In genomic region chr2:203779477-203780073, GRCh38 we compare ENCODE assay signal across 6 cellular contexts.
DNase-seq lines count a peak whose midpoint lies in the region; ATAC-seq, FAIRE-seq and TF ChIP-seq lines count a peak whose summit lies in the region.
"Not testable (repeated sequence)": the region's sequence is repeated elsewhere in the genome, so short reads cannot be mapped to it uniquely, and the experiment has no call there.

No MANE protein-coding gene starts in this region.

- not testable (repeated sequence) for TF ChIP-seq EP300 in HepG2 (IDR thresholded peaks at IDR 0.05; ENCODE audit: low read depth in 2 of 2, low read length in 2 of 2); HepG2 (CRISPR knock-in tag; IDR thresholded peaks at IDR 0.05; ENCODE audit: borderline replicate concordance)

- in situ Hi-C loops in HepG2 (cut with HindIII; ENCODE audit: extremely low pct_ligation_motif_present, low pct_unique_long_range_greater_than_20kb) = loop anchor here (5.0 kb wide), 1 partner anchor 132 kb away; no protein-coding TSS in a partner anchor

- H3K4me3 ChIP-seq in DND-41 (ENCODE audit: low read depth in 1 of 2, low read length in 2 of 2); HepG2 (replicated peaks in 1 of 3; ENCODE audit: insufficient read depth in 1 of 3, low read depth in 2 of 3, low read length in 3 of 3): not testable (repeated sequence)

- peaks cover 14% of the 10 kb centered on the region; the same call in 1 of the 2 replicates for H3K4me1 ChIP-seq in DND-41 (ENCODE audit: insufficient read depth, low read length)
- H3K4me1 ChIP-seq in HepG2 (ENCODE audit: insufficient read depth, low read length) = peaks cover 39% of the 10 kb centered on the region

- H3K9ac ChIP-seq in DND-41 (ENCODE audit: low read depth, low read length); HepG2 (ENCODE audit: insufficient read depth, low read depth, low read length): not testable (repeated sequence)

- H3K27ac Mint-ChIP-seq in activated CD4-positive, alpha-beta T cell treated with anti-CD3 and anti-CD28 coated beads, Interleukin-2, amount 10 ng/mL, durations not matched to agents 24 days and 14 days = peak overlapping the region; percentile 20
- peak overlapping the region; percentile 21 for H3K27ac Mint-ChIP-seq in activated CD8-positive, alpha-beta memory T cell treated with anti-CD3 and anti-CD28 coated beads, Interleukin-2, amount 10 ng/mL, durations not matched to agents 7 days and 5 days
- H3K27ac Mint-ChIP-seq in activated naive CD8-positive, alpha-beta T cell treated with anti-CD3 and anti-CD28 coated beads, Interleukin-2, amount 10 ng/mL, durations not matched to agents 7 days and 5 days = not testable (repeated sequence)
- H3K27ac Mint-ChIP-seq in nephron progenitor cell = peak overlapping the region; percentile 88

- CTCF ChIA-PET in activated CD8-positive, alpha-beta memory T cell treated with anti-CD3 and anti-CD28 coated beads, Interleukin-2, amount 10 ng/mL, durations not matched to agents 7 days and 5 days (lab: Charles Lee) = interaction anchor here (0.7 to 1.0 kb wide), 2 partner anchors 34 to 83 kb away, joined by 4 read pairs; no protein-coding TSS in a partner anchor
- CTCF ChIA-PET in HepG2 (lab: Yijun Ruan, JAX; ENCODE audit: low intra/inter-chr PET ratio, low total read pairs) = not testable (repeated sequence)

- POLR2A ChIA-PET in activated naive CD8-positive, alpha-beta T cell treated with anti-CD3 and anti-CD28 coated beads, Interleukin-2, amount 10 ng/mL, durations not matched to agents 7 days and 5 days (lab: Charles Lee) = interaction anchor here (0.6 to 1.7 kb wide), 3 partner anchors 58 to 107 kb away, joined by 3 to 8 read pairs (median 4); no protein-coding TSS in a partner anchor
- POLR2A ChIA-PET in HepG2 (lab: Yijun Ruan, JAX) = interaction anchor here (1.3 kb wide), 1 partner anchor 40 kb away, joined by 3 read pairs; no protein-coding TSS in a partner anchor

- not testable (repeated sequence) for TF ChIP-seq POLR2A in HepG2 (IDR thresholded peaks at IDR 0.05; ENCODE audit: insufficient read depth in 1 of 2, low read depth in 2 of 2, low read length in 2 of 2)

- BruUV-seq in HepG2 (replicated peaks; lab: Mats Ljungman, UMichigan) = not testable (repeated sequence)

- H3K4me3 Mint-ChIP-seq in activated CD4-positive, alpha-beta T cell treated with anti-CD3 and anti-CD28 coated beads, Interleukin-2, amount 10 ng/mL, durations not matched to agents 24 days and 14 days; activated CD8-positive, alpha-beta memory T cell treated with anti-CD3 and anti-CD28 coated beads, Interleukin-2, amount 10 ng/mL, durations not matched to agents 7 days and 5 days; activated naive CD8-positive, alpha-beta T cell treated with anti-CD3 and anti-CD28 coated beads, Interleukin-2, amount 10 ng/mL, durations not matched to agents 7 days and 5 days; nephron progenitor cell: not testable (repeated sequence)

- H3K27me3 Mint-ChIP-seq in activated CD4-positive, alpha-beta T cell treated with anti-CD3 and anti-CD28 coated beads, Interleukin-2, amount 10 ng/mL, durations not matched to agents 24 days and 14 days; activated CD8-positive, alpha-beta memory T cell treated with anti-CD3 and anti-CD28 coated beads, Interleukin-2, amount 10 ng/mL, durations not matched to agents 7 days and 5 days; activated naive CD8-positive, alpha-beta T cell treated with anti-CD3 and anti-CD28 coated beads, Interleukin-2, amount 10 ng/mL, durations not matched to agents 7 days and 5 days; nephron progenitor cell (ENCODE audit: low read depth, poor library complexity): not testable (repeated sequence)

- not testable (repeated sequence) for H3K27me3 ChIP-seq in DND-41 (ENCODE audit: insufficient read depth, low read length, poor library complexity); HepG2 (ENCODE audit: control insufficient read depth in 1 of 2, insufficient read depth in 2 of 2, low read length in 2 of 2)

- H3K79me2 ChIP-seq in DND-41 (ENCODE audit: insufficient read depth, low read length); HepG2 (ENCODE audit: insufficient read depth, low read length): not testable (repeated sequence)

- not testable (repeated sequence) for ATAC-seq in DND-41 (ENCODE audit: insufficient read depth, low read depth); activated CD8-positive, alpha-beta memory T cell treated with anti-CD3 and anti-CD28 coated beads, Interleukin-2, amount 10 ng/mL, durations not matched to agents 7 days and 5 days; HepG2
- peak; percentile 61 for ATAC-seq in activated naive CD8-positive, alpha-beta T cell treated with anti-CD3 and anti-CD28 coated beads, Interleukin-2, amount 10 ng/mL, durations not matched to agents 7 days and 5 days (ENCODE audit: low read depth)

- 92% methylated on average over 4 of the region's 4 CpGs for WGBS in HepG2 (ENCODE audit: low lambda C conversion rate)

- not testable (repeated sequence) for TF ChIP-seq RAD21 in HepG2 (CRISPR knock-in tag; IDR thresholded peaks at IDR 0.05)

- not testable (repeated sequence) for H2AFZ ChIP-seq in DND-41 (ENCODE audit: low read depth, low read length); HepG2 (ENCODE audit: low read length)

- not testable (repeated sequence) for H3K36me3 ChIP-seq in DND-41 (ENCODE audit: insufficient read depth, low read length); HepG2 (replicated peaks in 1 of 2; ENCODE audit: control insufficient read depth in 1 of 2, insufficient read depth in 2 of 2, low read length in 2 of 2)

- H3K9me3 Mint-ChIP-seq in activated CD4-positive, alpha-beta T cell treated with anti-CD3 and anti-CD28 coated beads, Interleukin-2, amount 10 ng/mL, durations not matched to agents 24 days and 14 days; activated CD8-positive, alpha-beta memory T cell treated with anti-CD3 and anti-CD28 coated beads, Interleukin-2, amount 10 ng/mL, durations not matched to agents 7 days and 5 days (ENCODE audit: low read depth); activated naive CD8-positive, alpha-beta T cell treated with anti-CD3 and anti-CD28 coated beads, Interleukin-2, amount 10 ng/mL, durations not matched to agents 7 days and 5 days: not testable (repeated sequence)
- H3K9me3 Mint-ChIP-seq in nephron progenitor cell = peaks cover 13% of the 10 kb centered on the region

- not testable (repeated sequence) for FAIRE-seq in HepG2 (lab: Jason Lieb, UNC)

- peaks cover 23% of the 10 kb centered on the region for H3K36me3 Mint-ChIP-seq in activated CD4-positive, alpha-beta T cell treated with anti-CD3 and anti-CD28 coated beads, Interleukin-2, amount 10 ng/mL, durations not matched to agents 24 days and 14 days (ENCODE audit: low read depth)
- peaks cover 11% of the 10 kb centered on the region for H3K36me3 Mint-ChIP-seq in activated CD8-positive, alpha-beta memory T cell treated with anti-CD3 and anti-CD28 coated beads, Interleukin-2, amount 10 ng/mL, durations not matched to agents 7 days and 5 days
- H3K36me3 Mint-ChIP-seq in activated naive CD8-positive, alpha-beta T cell treated with anti-CD3 and anti-CD28 coated beads, Interleukin-2, amount 10 ng/mL, durations not matched to agents 7 days and 5 days = peaks cover 12% of the 10 kb centered on the region
- not testable (repeated sequence) for H3K36me3 Mint-ChIP-seq in nephron progenitor cell (ENCODE audit: low read depth)

- peak overlapping the region; percentile 15; the same call in 1 of the 2 replicates for H3K27ac ChIP-seq in DND-41 (ENCODE audit: low read length)
- not testable (repeated sequence) for H3K27ac ChIP-seq in HepG2 (ENCODE audit: extremely low read length, insufficient read depth, low read length)

- not testable (repeated sequence) for DNase-seq in DND-41; activated CD8-positive, alpha-beta memory T cell treated with anti-CD3 and anti-CD28 coated beads, Interleukin-2, amount 10 ng/mL, durations not matched to agents 7 days and 5 days; activated naive CD8-positive, alpha-beta T cell treated with anti-CD3 and anti-CD28 coated beads, Interleukin-2, amount 10 ng/mL, durations not matched to agents 7 days and 5 days; HepG2 (ENCODE audit: low spot score); nephron progenitor cell
- peak; percentile 64 for DNase-seq in activated CD4-positive, alpha-beta T cell treated with anti-CD3 and anti-CD28 coated beads, Interleukin-2, amount 10 ng/mL, durations not matched to agents 24 days and 14 days

- not testable (repeated sequence) for TF ChIP-seq CTCF in DND-41 (IDR thresholded peaks at IDR 0.05; ENCODE audit: borderline replicate concordance, extremely low read depth, low read length, poor library complexity, severe bottlenecking); HepG2 (CRISPR knock-in tag; IDR thresholded peaks at IDR 0.05); nephron progenitor cell (IDR thresholded peaks at IDR 0.05)

- not testable (repeated sequence) for H3K4me2 ChIP-seq in DND-41 (ENCODE audit: insufficient read depth, low read length); HepG2 (ENCODE audit: low read depth, low read length)

- not testable (repeated sequence) for H4K20me1 ChIP-seq in DND-41 (ENCODE audit: insufficient read depth, low read length); HepG2 (ENCODE audit: insufficient read depth, low read length)

- intact Hi-C loops in activated CD4-positive, alpha-beta T cell treated with anti-CD3 and anti-CD28 coated beads, Interleukin-2, amount 10 ng/mL, durations not matched to agents 24 days and 14 days (cut with micrococcal nuclease) = loop anchor here (5.0 kb wide), 1 partner anchor 122 kb away; no protein-coding TSS in a partner anchor
- intact Hi-C loops in HepG2 (cut with micrococcal nuclease; ENCODE audit: unreplicated experiment) = loop anchor here (5.0 kb wide), 1 partner anchor 67 kb away; no protein-coding TSS in a partner anchor

- H3K4me1 Mint-ChIP-seq in activated CD4-positive, alpha-beta T cell treated with anti-CD3 and anti-CD28 coated beads, Interleukin-2, amount 10 ng/mL, durations not matched to agents 24 days and 14 days = peaks cover 42% of the 10 kb centered on the region
- H3K4me1 Mint-ChIP-seq in activated CD8-positive, alpha-beta memory T cell treated with anti-CD3 and anti-CD28 coated beads, Interleukin-2, amount 10 ng/mL, durations not matched to agents 7 days and 5 days = peaks cover 28% of the 10 kb centered on the region
- peaks cover 32% of the 10 kb centered on the region for H3K4me1 Mint-ChIP-seq in activated naive CD8-positive, alpha-beta T cell treated with anti-CD3 and anti-CD28 coated beads, Interleukin-2, amount 10 ng/mL, durations not matched to agents 7 days and 5 days
- H3K4me1 Mint-ChIP-seq in nephron progenitor cell = peaks cover 28% of the 10 kb centered on the region

- not testable (repeated sequence) for H3K9me3 ChIP-seq in DND-41 (ENCODE audit: insufficient read depth, low read length, severe bottlenecking); HepG2 (ENCODE audit: low read length)
